ENCODE assay signal across 1 cellular context in the genomic region with DNA sequence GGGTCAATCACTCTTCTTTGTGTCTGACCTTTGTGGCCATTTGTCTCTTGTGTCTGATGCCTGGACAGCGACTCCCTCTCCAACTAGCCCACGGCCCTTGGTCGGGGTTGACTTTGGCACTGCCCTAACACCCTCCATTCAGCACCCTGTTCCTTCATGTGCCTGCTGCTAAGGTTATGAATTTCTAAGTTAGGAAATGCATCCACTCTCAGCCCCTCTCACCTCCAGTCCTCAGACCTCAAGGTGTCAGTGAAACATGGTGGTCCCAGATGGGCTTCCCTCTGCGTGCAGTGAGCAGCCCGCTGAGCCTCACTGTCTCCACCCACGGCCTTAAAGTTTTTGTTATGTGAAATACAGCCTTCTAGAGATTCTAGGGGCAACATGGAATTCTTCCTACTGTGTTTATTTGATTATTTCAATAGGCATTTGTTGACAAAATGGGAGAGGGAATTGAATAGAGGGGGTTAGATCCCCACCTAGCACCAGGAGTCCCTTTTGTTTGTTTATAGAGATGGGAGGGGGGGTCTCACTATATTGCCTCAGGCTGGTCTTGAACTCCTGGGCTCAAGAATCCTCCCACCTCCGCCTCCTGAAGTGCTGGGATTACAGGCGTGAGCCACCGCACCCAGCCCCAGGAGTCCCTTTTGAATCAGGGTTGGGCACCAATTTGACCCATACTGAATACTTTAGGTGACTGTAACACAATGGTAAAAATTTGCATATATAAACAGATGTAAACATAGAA.
TF ChIP-seq lines count a peak whose summit lies in the region.

No MANE protein-coding gene starts in this region.

TF ChIP-seq in GM23338, 12 proteins besides CTCF, POLR2A, EP300 and RAD21 (continued from another document):
- no peak for TF ChIP-seq ZNF462 (CRISPR knock-in tag; IDR thresholded peaks at IDR 0.05)
- no peak for TF ChIP-seq STAT1 (IDR thresholded peaks at IDR 0.05; ENCODE audit: unreplicated experiment)
- TF ChIP-seq NANOG (IDR thresholded peaks at IDR 0.05; ENCODE audit: borderline replicate concordance) = no peak
- no peak for TF ChIP-seq JUNB (IDR thresholded peaks at IDR 0.05; ENCODE audit: unreplicated experiment)
- TF ChIP-seq, protein P1, sequence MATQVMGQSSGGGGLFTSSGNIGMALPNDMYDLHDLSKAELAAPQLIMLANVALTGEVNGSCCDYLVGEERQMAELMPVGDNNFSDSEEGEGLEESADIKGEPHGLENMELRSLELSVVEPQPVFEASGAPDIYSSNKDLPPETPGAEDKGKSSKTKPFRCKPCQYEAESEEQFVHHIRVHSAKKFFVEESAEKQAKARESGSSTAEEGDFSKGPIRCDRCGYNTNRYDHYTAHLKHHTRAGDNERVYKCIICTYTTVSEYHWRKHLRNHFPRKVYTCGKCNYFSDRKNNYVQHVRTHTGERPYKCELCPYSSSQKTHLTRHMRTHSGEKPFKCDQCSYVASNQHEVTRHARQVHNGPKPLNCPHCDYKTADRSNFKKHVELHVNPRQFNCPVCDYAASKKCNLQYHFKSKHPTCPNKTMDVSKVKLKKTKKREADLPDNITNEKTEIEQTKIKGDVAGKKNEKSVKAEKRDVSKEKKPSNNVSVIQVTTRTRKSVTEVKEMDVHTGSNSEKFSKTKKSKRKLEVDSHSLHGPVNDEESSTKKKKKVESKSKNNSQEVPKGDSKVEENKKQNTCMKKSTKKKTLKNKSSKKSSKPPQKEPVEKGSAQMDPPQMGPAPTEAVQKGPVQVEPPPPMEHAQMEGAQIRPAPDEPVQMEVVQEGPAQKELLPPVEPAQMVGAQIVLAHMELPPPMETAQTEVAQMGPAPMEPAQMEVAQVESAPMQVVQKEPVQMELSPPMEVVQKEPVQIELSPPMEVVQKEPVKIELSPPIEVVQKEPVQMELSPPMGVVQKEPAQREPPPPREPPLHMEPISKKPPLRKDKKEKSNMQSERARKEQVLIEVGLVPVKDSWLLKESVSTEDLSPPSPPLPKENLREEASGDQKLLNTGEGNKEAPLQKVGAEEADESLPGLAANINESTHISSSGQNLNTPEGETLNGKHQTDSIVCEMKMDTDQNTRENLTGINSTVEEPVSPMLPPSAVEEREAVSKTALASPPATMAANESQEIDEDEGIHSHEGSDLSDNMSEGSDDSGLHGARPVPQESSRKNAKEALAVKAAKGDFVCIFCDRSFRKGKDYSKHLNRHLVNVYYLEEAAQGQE (IDR thresholded peaks at IDR 0.05; ENCODE audit: unreplicated experiment) = no peak
- TF ChIP-seq EZH2 (IDR thresholded peaks at IDR 0.05; ENCODE audit: low read depth, unreplicated experiment) = no peak
- no peak for TF ChIP-seq CREB1 (CRISPR knock-in tag; IDR thresholded peaks at IDR 0.05; ENCODE audit: low read depth)
- TF ChIP-seq POLR2AphosphoS5 (IDR thresholded peaks at IDR 0.05; ENCODE audit: low read depth) = no peak
TF ChIP-seq in GM23338: peak in this region for 0.
